ENCODE assay signal across 8 cellular contexts in genomic region chr16:17470871-17471744, GRCh38. TPM values are rescaled to one million over a fixed set of nuclear protein-coding genes. Genes with fewer than 3 reads are reported as not detected.
DNase-seq lines count a peak whose midpoint lies in the region; ATAC-seq and TF ChIP-seq lines count a peak whose summit lies in the region.

Gene XYLT1, minus strand, starts transcription at chr16:17470960. Its CDS starts 164 bp downstream, at chr16:17470796.

- TF ChIP-seq CTCF in DND-41 (IDR thresholded peaks at IDR 0.05; ENCODE audit: borderline replicate concordance, extremely low read depth, low read length, poor library complexity, severe bottlenecking) (no peak), epithelial cell of esophagus (IDR thresholded peaks at IDR 0.05; ENCODE audit: insufficient read depth, low read depth, low read length, missing control alignments) (no peak), thoracic aorta (IDR thresholded peaks at IDR 0.05) (no peak)

- H3K4me3 ChIP-seq in DND-41 (ENCODE audit: low read depth in 1 of 2, low read length in 2 of 2), result peak within 1 kb of the TSS; percentile 16 to 61; a peak in 3 of 4 replicates
- peak within 1 kb of the TSS; percentile 25 for H3K4me3 ChIP-seq in epithelial cell of esophagus (ENCODE audit: low read length)
- peak within 1 kb of the TSS; percentile 66 for H3K4me3 ChIP-seq in mucosa of stomach (ENCODE audit: low read length)
- H3K4me3 ChIP-seq in thoracic aorta, result peak within 1 kb of the TSS; percentile 75

- no peaks in the 10 kb centered on the region for H3K79me2 ChIP-seq in DND-41 (ENCODE audit: insufficient read depth, low read length)

- H2AFZ ChIP-seq in DND-41 (ENCODE audit: low read depth, low read length), result peak within 1 kb of the TSS; percentile 68

- H3K9ac ChIP-seq in DND-41 (ENCODE audit: low read depth, low read length), result peak within 1 kb of the TSS; percentile 52; the same call in 1 of the 2 replicates
- H3K9ac ChIP-seq in mucosa of stomach (ENCODE audit: low read length), result peak within 1 kb of the TSS; percentile 66

- ATAC-seq in DND-41 (ENCODE audit: insufficient read depth, low read depth) (peak; percentile 59), thoracic aorta (ENCODE audit: insufficient number of reproducible peaks, low FRiP score, low read depth) (peak; percentile 98), GM18907 (IDR thresholded peaks at IDR 0.05; ENCODE audit: unreplicated experiment) (no peak), GM19395 (IDR thresholded peaks at IDR 0.05; ENCODE audit: unreplicated experiment) (no peak)

- H3K36me3 ChIP-seq in DND-41 (ENCODE audit: insufficient read depth, low read length) (no peaks in the 10 kb centered on the region), mucosa of stomach (ENCODE audit: control insufficient read depth, insufficient read depth, low read length) (no peaks in the 10 kb centered on the region), thoracic aorta (no peaks in the 10 kb centered on the region)

- H3K27me3 ChIP-seq in DND-41 (ENCODE audit: insufficient read depth, low read length, poor library complexity) (peaks cover 33% of the 10 kb centered on the region), mucosa of stomach (ENCODE audit: control insufficient read depth, insufficient read depth, low read length) (peaks cover 3% of the 10 kb centered on the region), thoracic aorta (replicated peaks; ENCODE audit: insufficient read depth) (no peaks in the 10 kb centered on the region)

- H3K9me3 ChIP-seq in DND-41 (ENCODE audit: insufficient read depth, low read length, severe bottlenecking), result no peaks in the 10 kb centered on the region
- no peaks in the 10 kb centered on the region for H3K9me3 ChIP-seq in mucosa of stomach (ENCODE audit: control insufficient read depth, low read length)
- no peaks in the 10 kb centered on the region for H3K9me3 ChIP-seq in thoracic aorta

- peak; percentile 71 for DNase-seq in DND-41
- peak; percentile 29 to 30 for DNase-seq in NCI-H1930 (lab: John Stamatoyannopoulos, UW)
- DNase-seq in activated CD8-positive, alpha-beta memory T cell treated with anti-CD3 and anti-CD28 coated beads for 24 hours, result peak; percentile 73
- DNase-seq in epithelial cell of esophagus (ENCODE audit: low read depth), result peak; percentile 75
- DNase-seq in thoracic aorta (ENCODE audit: low spot score), result peak; percentile 89

- H3K4me1 ChIP-seq in DND-41 (ENCODE audit: insufficient read depth, low read length) (peaks cover 35% of the 10 kb centered on the region), mucosa of stomach (ENCODE audit: control insufficient read depth, insufficient read depth, low read length) (peaks cover 28% of the 10 kb centered on the region), thoracic aorta (ENCODE audit: control insufficient read depth in 1 of 2, low read depth in 2 of 2) (peaks cover 17 to 38% of the 10 kb centered on the region in 2 donors)

- peaks cover 29% of the 10 kb centered on the region for H4K20me1 ChIP-seq in DND-41 (ENCODE audit: insufficient read depth, low read length)

- peak within 1 kb of the TSS; percentile 88 for H3K4me2 ChIP-seq in DND-41 (ENCODE audit: insufficient read depth, low read length)

- H3K27ac ChIP-seq in DND-41 (ENCODE audit: low read length) (no peak within 1 kb of the TSS), thoracic aorta (peak within 1 kb of the TSS; percentile 97 to 98)

RNA-seq across cellular contexts. Expression of gene XYLT1, which starts in this region (rescaled TPM):
- total RNA-seq in thoracic aorta, result 10 to 100 TPM; 13.1 to 22.5 TPM

Comparison
In these comparisons a context has a peak if more than half of its experiments do, and no peak if none do; other contexts are left out.
1. ATAC-seq: peak in DND-41 (single experiment) and thoracic aorta (single experiment); none in GM18907 (single experiment) and GM19395 (single experiment).
2. DNase-seq: peak in every context shown above with its lines; median percentile 89 in thoracic aorta; 75 in epithelial cell of esophagus; 73 in activated CD8-positive, alpha-beta memory T cell treated with anti-CD3 and anti-CD28 coated beads for 24 hours; 71 in DND-41; 30 in NCI-H1930.
3. H3K4me3 ChIP-seq: peak in every context shown above with its lines; median percentile 75 in thoracic aorta; 66 in mucosa of stomach; 38 in DND-41; 25 in epithelial cell of esophagus.